In genomic region chr1:46718340-46718726, GRCh38 we compare ENCODE assay signal across 8 cellular contexts. TPM values are rescaled to one million over a fixed set of nuclear protein-coding genes. Genes with fewer than 3 reads are reported as not detected.
A peak's percentile ranks its signal among the peaks of the same experiment; 100 is the strongest.
DNase-seq lines count a peak whose midpoint lies in the region; ATAC-seq and TF ChIP-seq lines count a peak whose summit lies in the region.
"Had no signal": no experiment of that assay in that cellular context is flagged by ENCODE, and none has a peak within 500 bp of the region (broad histone marks: within the 10 kb centered on the region; RNA-seq: fewer than 3 reads in every experiment).

No MANE protein-coding gene starts in this region.

- H3K36me3 ChIP-seq in GM23338 (ENCODE audit: insufficient read depth) (peaks cover 12% of the 10 kb centered on the region), SJCRH30 (peaks cover 16% of the 10 kb centered on the region), rectal smooth muscle tissue (ENCODE audit: control insufficient read depth, insufficient read depth, low read length) (peaks cover 5% of the 10 kb centered on the region)

- no peak overlapping the region for H2AFZ ChIP-seq in GM23338

- no peaks in the 10 kb centered on the region; the same call in 2 of the 3 replicates for H3K9me3 Mint-ChIP-seq in GM23338

- peaks cover 25% of the 10 kb centered on the region for H4K20me1 ChIP-seq in GM23338 (replicated peaks; ENCODE audit: insufficient read depth)

- H3K27me3 Mint-ChIP-seq in GM23338 (ENCODE audit: insufficient read depth, low read depth, poor library complexity): peaks cover 2% of the 10 kb centered on the region

- H3K9me2 ChIP-seq in GM23338 (ENCODE audit: insufficient read depth): no peaks in the 10 kb centered on the region

- H3K27ac ChIP-seq in GM23338 (ENCODE audit: low read depth) (peak overlapping the region; percentile 55; the same call in 1 of the 2 replicates), SJCRH30 (peak overlapping the region; percentile 45), rectal smooth muscle tissue (ENCODE audit: low read depth, low read length) (peak overlapping the region; percentile 77)

- H3K4me2 ChIP-seq in GM23338: peak overlapping the region; percentile 94

- H3K36me3 Mint-ChIP-seq in GM23338 (ENCODE audit: low read depth): peaks cover 16% of the 10 kb centered on the region

- peak overlapping the region; percentile 94 for H3K4me3 Mint-ChIP-seq in GM23338

- TF ChIP-seq CTCF in GM23338 (conservative IDR thresholded peaks at IDR 0.05; ENCODE audit: low read depth in 2 of 2): no peak
- TF ChIP-seq CTCF in fibroblast of the aortic adventitia (IDR thresholded peaks at IDR 0.05; ENCODE audit: insufficient read depth, low read length): no peak

- peak overlapping the region; percentile 81 for H3K27ac Mint-ChIP-seq in GM23338

- H3K4me3 ChIP-seq in GM23338 (peak overlapping the region; percentile 92), SJCRH30 (peak overlapping the region; percentile 96), fibroblast of the aortic adventitia (ENCODE audit: low read depth, low read length) (peak overlapping the region; percentile 90), rectal smooth muscle tissue (ENCODE audit: low read length) (peak overlapping the region; percentile 92)

- peak; percentile 37 for ATAC-seq in GM23338

- H3K27me3 ChIP-seq in GM23338 (ENCODE audit: insufficient read depth) (no peaks in the 10 kb centered on the region), SJCRH30 (no peaks in the 10 kb centered on the region), rectal smooth muscle tissue (ENCODE audit: control insufficient read depth, insufficient read depth, low read length) (no peaks in the 10 kb centered on the region)

- DNase-seq in GM23338 (ENCODE audit: low spot score) (no peak), SJCRH30 (no peak), fibroblast of the aortic adventitia (ENCODE audit: low read depth) (no peak), NCI-H2171 treated with DMSO at 0.1 percent for 48 hours (lab: John Stamatoyannopoulos, UW) (no peak)
- no peak for DNase-seq in NK-92 treated with Interleukin-12 subunit alpha and Interleukin-12 subunit beta, amount 100 ng/mL, for 24 hours (lab: John Stamatoyannopoulos, UW)
- DNase-seq in activated effector memory CD4-positive, alpha-beta T cell treated with anti-CD3 and anti-CD28 coated beads, Interleukin-2, amount 50 U/mL, for 16 hours: no peak

- peak overlapping the region; percentile 70 for H3K9ac ChIP-seq in rectal smooth muscle tissue (ENCODE audit: low read length)

- no peaks in the 10 kb centered on the region for H3K9me3 ChIP-seq in SJCRH30 (replicated peaks)

- peaks cover 20% of the 10 kb centered on the region for H3K4me1 Mint-ChIP-seq in GM23338

- peaks cover 19% of the 10 kb centered on the region for H3K4me1 ChIP-seq in GM23338 (ENCODE audit: insufficient read depth)
- H3K4me1 ChIP-seq in SJCRH30: no peaks in the 10 kb centered on the region; the same call in 1 of the 2 replicates
- peaks cover 19% of the 10 kb centered on the region for H3K4me1 ChIP-seq in rectal smooth muscle tissue (ENCODE audit: control insufficient read depth, insufficient read depth, low read length)

- peaks cover 29% of the 10 kb centered on the region for H3K79me2 ChIP-seq in GM23338 (replicated peaks; ENCODE audit: insufficient read depth)

- H3F3A ChIP-seq in GM23338 (replicated peaks; ENCODE audit: low read depth): no peaks in the 10 kb centered on the region

TF ChIP-seq in GM23338, 12 proteins besides CTCF, POLR2A, EP300 and RAD21 (continues in another document):
- TF ChIP-seq, protein P1, sequence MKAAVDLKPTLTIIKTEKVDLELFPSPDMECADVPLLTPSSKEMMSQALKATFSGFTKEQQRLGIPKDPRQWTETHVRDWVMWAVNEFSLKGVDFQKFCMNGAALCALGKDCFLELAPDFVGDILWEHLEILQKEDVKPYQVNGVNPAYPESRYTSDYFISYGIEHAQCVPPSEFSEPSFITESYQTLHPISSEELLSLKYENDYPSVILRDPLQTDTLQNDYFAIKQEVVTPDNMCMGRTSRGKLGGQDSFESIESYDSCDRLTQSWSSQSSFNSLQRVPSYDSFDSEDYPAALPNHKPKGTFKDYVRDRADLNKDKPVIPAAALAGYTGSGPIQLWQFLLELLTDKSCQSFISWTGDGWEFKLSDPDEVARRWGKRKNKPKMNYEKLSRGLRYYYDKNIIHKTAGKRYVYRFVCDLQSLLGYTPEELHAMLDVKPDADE (IDR thresholded peaks at IDR 0.05): no peak
- no peak for TF ChIP-seq NANOG (IDR thresholded peaks at IDR 0.05; ENCODE audit: borderline replicate concordance)
- TF ChIP-seq STAT1 (IDR thresholded peaks at IDR 0.05; ENCODE audit: unreplicated experiment): no peak
- TF ChIP-seq, protein P2, sequence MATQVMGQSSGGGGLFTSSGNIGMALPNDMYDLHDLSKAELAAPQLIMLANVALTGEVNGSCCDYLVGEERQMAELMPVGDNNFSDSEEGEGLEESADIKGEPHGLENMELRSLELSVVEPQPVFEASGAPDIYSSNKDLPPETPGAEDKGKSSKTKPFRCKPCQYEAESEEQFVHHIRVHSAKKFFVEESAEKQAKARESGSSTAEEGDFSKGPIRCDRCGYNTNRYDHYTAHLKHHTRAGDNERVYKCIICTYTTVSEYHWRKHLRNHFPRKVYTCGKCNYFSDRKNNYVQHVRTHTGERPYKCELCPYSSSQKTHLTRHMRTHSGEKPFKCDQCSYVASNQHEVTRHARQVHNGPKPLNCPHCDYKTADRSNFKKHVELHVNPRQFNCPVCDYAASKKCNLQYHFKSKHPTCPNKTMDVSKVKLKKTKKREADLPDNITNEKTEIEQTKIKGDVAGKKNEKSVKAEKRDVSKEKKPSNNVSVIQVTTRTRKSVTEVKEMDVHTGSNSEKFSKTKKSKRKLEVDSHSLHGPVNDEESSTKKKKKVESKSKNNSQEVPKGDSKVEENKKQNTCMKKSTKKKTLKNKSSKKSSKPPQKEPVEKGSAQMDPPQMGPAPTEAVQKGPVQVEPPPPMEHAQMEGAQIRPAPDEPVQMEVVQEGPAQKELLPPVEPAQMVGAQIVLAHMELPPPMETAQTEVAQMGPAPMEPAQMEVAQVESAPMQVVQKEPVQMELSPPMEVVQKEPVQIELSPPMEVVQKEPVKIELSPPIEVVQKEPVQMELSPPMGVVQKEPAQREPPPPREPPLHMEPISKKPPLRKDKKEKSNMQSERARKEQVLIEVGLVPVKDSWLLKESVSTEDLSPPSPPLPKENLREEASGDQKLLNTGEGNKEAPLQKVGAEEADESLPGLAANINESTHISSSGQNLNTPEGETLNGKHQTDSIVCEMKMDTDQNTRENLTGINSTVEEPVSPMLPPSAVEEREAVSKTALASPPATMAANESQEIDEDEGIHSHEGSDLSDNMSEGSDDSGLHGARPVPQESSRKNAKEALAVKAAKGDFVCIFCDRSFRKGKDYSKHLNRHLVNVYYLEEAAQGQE (IDR thresholded peaks at IDR 0.05; ENCODE audit: unreplicated experiment): no peak
- TF ChIP-seq CREB1 (CRISPR knock-in tag; IDR thresholded peaks at IDR 0.05; ENCODE audit: low read depth): no peak
- no peak for TF ChIP-seq EZH2phosphoT487 (IDR thresholded peaks at IDR 0.05; ENCODE audit: unreplicated experiment)

RNA-seq across cellular contexts. Expression of gene EFCAB14, which starts 0.6 kb away (rescaled TPM):
- 48.7 and 49.0 TPM in 2 replicates for total RNA-seq in GM23338 (2014; rRNA removed; shearing (Covaris generic))
- polyA plus RNA-seq in GM23338 (2016; fragmentation: Nextera tagmentation; extraction: Ambion mirVana): 20.8 and 23.3 TPM in 2 replicates
- total RNA-seq in SJCRH30 (2014; rRNA removed; shearing (Covaris generic)): 46.7 and 50.3 TPM in 2 replicates
- 35.7 and 70.3 TPM in 2 replicates for total RNA-seq in fibroblast of the aortic adventitia (ENCODE audit: low replicate concordance)

RNA-seq across cellular contexts. Expression of gene TEX38, which starts 46.7 kb away (rescaled TPM):
- total RNA-seq in GM23338 (2014; rRNA removed; shearing (Covaris generic)): not detected in 2 replicates
- 0.37 TPM in 1 of 2 replicates, not detected in the other for polyA plus RNA-seq in GM23338 (2016; fragmentation: Nextera tagmentation; extraction: Ambion mirVana)
- total RNA-seq in SJCRH30 (2014; rRNA removed; shearing (Covaris generic)): not detected in 2 replicates
- not detected in 2 replicates for total RNA-seq in fibroblast of the aortic adventitia (ENCODE audit: low replicate concordance)
- total RNA-seq: temporal lobe had no signal

RNA-seq across cellular contexts. Expression of gene ATPAF1, which starts 50.2 kb away (rescaled TPM):
- 45.9 and 67.6 TPM in 2 replicates for total RNA-seq in GM23338 (2014; rRNA removed; shearing (Covaris generic))
- 35.9 and 41.2 TPM in 2 replicates for polyA plus RNA-seq in GM23338 (2016; fragmentation: Nextera tagmentation; extraction: Ambion mirVana)
- 54.3 and 58.9 TPM in 2 replicates for total RNA-seq in SJCRH30 (2014; rRNA removed; shearing (Covaris generic))
- total RNA-seq in fibroblast of the aortic adventitia (ENCODE audit: low replicate concordance): 49.3 and 53.5 TPM in 2 replicates
